In genomic region chr7:98323597-98324322, GRCh38 we compare ENCODE assay signal across 10 cellular contexts. TPM values are rescaled to one million over a fixed set of nuclear protein-coding genes. Genes with fewer than 3 reads are reported as not detected.
DNase-seq lines count a peak whose midpoint lies in the region; TF ChIP-seq lines count a peak whose summit lies in the region.
"Had no signal": no experiment of that assay in that cellular context is flagged by ENCODE, and none has a peak within 500 bp of the region (broad histone marks: within the 10 kb centered on the region; RNA-seq: fewer than 3 reads in every experiment).

No MANE protein-coding gene starts in this region.

- TF ChIP-seq POLR2A in tibial nerve (IDR thresholded peaks at IDR 0.05): no peak

- no peak overlapping the region for H3K27ac ChIP-seq in tibial nerve

- peak overlapping the region; percentile 10 for H3K9ac ChIP-seq in skeletal muscle satellite cell (ENCODE audit: low read depth, low read length)

- no peaks in the 10 kb centered on the region for H3K27me3 ChIP-seq in MG63
- H3K27me3 ChIP-seq in skeletal muscle satellite cell (ENCODE audit: control insufficient read depth, insufficient read depth, low read length): peaks cover 13% of the 10 kb centered on the region
- no peaks in the 10 kb centered on the region for H3K27me3 ChIP-seq in tibial nerve

- H3K36me3 ChIP-seq in MG63 (no peaks in the 10 kb centered on the region), skeletal muscle satellite cell (ENCODE audit: insufficient read depth, low read length) (no peaks in the 10 kb centered on the region), tibial nerve (peaks cover 0 to 10% (median 0%) of the 10 kb centered on the region in 3 donors)

- peak overlapping the region; percentile 82 for H3K4me2 ChIP-seq in skeletal muscle satellite cell (ENCODE audit: low read length)

- TF ChIP-seq CTCF in tibial nerve (IDR thresholded peaks at IDR 0.05): no peak

- no peak overlapping the region for H3K4me3 ChIP-seq in MG63
- H3K4me3 ChIP-seq in skeletal muscle satellite cell (ENCODE audit: low read length): peak overlapping the region; percentile 56
- H3K4me3 ChIP-seq in tibial nerve: no peak overlapping the region
- H3K4me3 ChIP-seq: mucosa of descending colon had no signal

- DNase-seq in MG63: peak; percentile 4
- DNase-seq in brain pericyte (ENCODE audit: low read depth, low spot score): peak; percentile 67
- peak; percentile 5 for DNase-seq in inferior parietal cortex (ENCODE audit: extremely low spot score)
- no peak for DNase-seq in tibial nerve (ENCODE audit: low spot score in 2 of 2)
- DNase-seq in activated effector memory CD4-positive, alpha-beta T cell treated with anti-CD3 and anti-CD28 coated beads, Interleukin-2, amount 50 U/mL, for 16 hours: no peak
- DNase-seq in DMS79 treated with DMSO at 0.1 percent for 48 hours (lab: John Stamatoyannopoulos, UW): no peak
- DNase-seq: mucosa of descending colon, NCI-H1436, right cardiac atrium had no signal

- H3K9me3 ChIP-seq in MG63 (no peaks in the 10 kb centered on the region), skeletal muscle satellite cell (replicated peaks; ENCODE audit: low read length) (no peaks in the 10 kb centered on the region), tibial nerve (peaks cover 0 to 18% (median 0%) of the 10 kb centered on the region in 4 donors)
- H3K9me3 ChIP-seq: mucosa of descending colon had no signal

- peaks cover 6% of the 10 kb centered on the region for H3K4me1 ChIP-seq in skeletal muscle satellite cell (ENCODE audit: control insufficient read depth, insufficient read depth, low read length)
- H3K4me1 ChIP-seq in tibial nerve: no peaks in the 10 kb centered on the region

- WGBS in tibial nerve, 2 donors: 38 to 43% methylated on average over 28 of the region's 28 CpGs

- no peak for TF ChIP-seq EP300 in tibial nerve (IDR thresholded peaks at IDR 0.05)

RNA-seq across cellular contexts. Expression of gene BRI3, which starts 42.3 kb away (rescaled TPM):
- 12.5 and 37.3 TPM in 2 replicates for total RNA-seq in MG63 (2014; rRNA removed; shearing (Covaris generic); ENCODE audit: low replicate concordance)
- total RNA-seq in skeletal muscle satellite cell (2012; rRNA removed): 93.0 and 95.3 TPM in 2 replicates
- 10 to 100 TPM; 33.5 to 69.0 (median 44.3) TPM for total RNA-seq in tibial nerve

Comparison
In these comparisons a context has a peak if more than half of its experiments do, and no peak if none do; other contexts are left out.
1. DNase-seq: peak in MG63 (single experiment), brain pericyte (single experiment) and inferior parietal cortex (single experiment); none in tibial nerve (0 of 2), activated effector memory CD4-positive, alpha-beta T cell treated with anti-CD3 and anti-CD28 coated beads, Interleukin-2, amount 50 U/mL, for 16 hours (single experiment) and DMS79 treated with DMSO at 0.1 percent for 48 hours (single experiment).